1 cellular context compared by ENCODE assay signal in genomic region chr13:27257648-27258253, GRCh38.
A peak's percentile ranks its signal among the peaks of the same experiment; 100 is the strongest.
TF ChIP-seq lines count a peak whose summit lies in the region.

No MANE protein-coding gene starts in this region.

TF ChIP-seq in WTC11, 78 proteins besides CTCF, POLR2A, EP300 and RAD21 (continued from another document and continues in another):
- TF ChIP-seq PREB (CRISPR knock-in tag; IDR thresholded peaks at IDR 0.05; ENCODE audit: borderline replicate concordance) = no peak
- no peak for TF ChIP-seq ATF6 (CRISPR knock-in tag; IDR thresholded peaks at IDR 0.05)
- no peak for TF ChIP-seq SP1 (CRISPR knock-in tag; conservative IDR thresholded peaks at IDR 0.05)
- TF ChIP-seq HMGXB4 (CRISPR knock-in tag; IDR thresholded peaks at IDR 0.05) = no peak
- TF ChIP-seq NR2C2 (CRISPR knock-in tag; IDR thresholded peaks at IDR 0.05) = no peak
- TF ChIP-seq E2F5 (CRISPR knock-in tag; IDR thresholded peaks at IDR 0.05) = no peak
- TF ChIP-seq ZNF219 (CRISPR knock-in tag; IDR thresholded peaks at IDR 0.05; ENCODE audit: borderline replicate concordance) = no peak
- peak; percentile 77 for TF ChIP-seq ERG (CRISPR knock-in tag; IDR thresholded peaks at IDR 0.05)
- no peak for TF ChIP-seq STAT6 (CRISPR knock-in tag; conservative IDR thresholded peaks at IDR 0.05; ENCODE audit: low read depth)
- no peak for TF ChIP-seq ARID4B (CRISPR knock-in tag; IDR thresholded peaks at IDR 0.05; ENCODE audit: borderline replicate concordance)
- no peak for TF ChIP-seq ATF1 (CRISPR knock-in tag; IDR thresholded peaks at IDR 0.05)
- TF ChIP-seq ETV6 (CRISPR knock-in tag; IDR thresholded peaks at IDR 0.05) = no peak
- no peak for TF ChIP-seq TEAD4 (CRISPR knock-in tag; IDR thresholded peaks at IDR 0.05)
- TF ChIP-seq PRDM15 (CRISPR knock-in tag; IDR thresholded peaks at IDR 0.05) = no peak
- no peak for TF ChIP-seq HMGA2 (CRISPR knock-in tag; IDR thresholded peaks at IDR 0.05)
- 0 out of 2 replicates have a peak, but pooled peaks have one; percentile 16 for TF ChIP-seq ZMAT4 (CRISPR knock-in tag; IDR thresholded peaks at IDR 0.05)
- peak; percentile 92 for TF ChIP-seq PRRX2 (CRISPR knock-in tag; IDR thresholded peaks at IDR 0.05)
- TF ChIP-seq NFATC4 (CRISPR knock-in tag; IDR thresholded peaks at IDR 0.05) = peak; percentile 75
- no peak for TF ChIP-seq ZNF396 (CRISPR knock-in tag; IDR thresholded peaks at IDR 0.05; ENCODE audit: borderline replicate concordance)
- no peak for TF ChIP-seq NFYB (CRISPR knock-in tag; conservative IDR thresholded peaks at IDR 0.05; ENCODE audit: low read depth)
- TF ChIP-seq ATF3 (CRISPR knock-in tag; conservative IDR thresholded peaks at IDR 0.05) = no peak
- no peak; the same call in 1 of the 2 replicates for TF ChIP-seq ZNF425 (CRISPR knock-in tag; conservative IDR thresholded peaks at IDR 0.05)
- peak; percentile 78 for TF ChIP-seq EMX1 (CRISPR knock-in tag; IDR thresholded peaks at IDR 0.05)
- no peak for TF ChIP-seq CREM (CRISPR knock-in tag; IDR thresholded peaks at IDR 0.05)
- no peak for TF ChIP-seq ZNF121 (CRISPR knock-in tag; IDR thresholded peaks at IDR 0.05)
- no peak for TF ChIP-seq KAT7 (CRISPR knock-in tag; IDR thresholded peaks at IDR 0.05; ENCODE audit: borderline replicate concordance)
- TF ChIP-seq OVOL2 (CRISPR knock-in tag; IDR thresholded peaks at IDR 0.05; ENCODE audit: borderline replicate concordance) = no peak
- TF ChIP-seq SMAD3 (CRISPR knock-in tag; IDR thresholded peaks at IDR 0.05; ENCODE audit: borderline replicate concordance) = no peak
- TF ChIP-seq JAZF1 (CRISPR knock-in tag; IDR thresholded peaks at IDR 0.05) = no peak
- peak; percentile 75 for TF ChIP-seq ZNF671 (CRISPR knock-in tag; IDR thresholded peaks at IDR 0.05)
- no peak for TF ChIP-seq GABPB1 (CRISPR knock-in tag; IDR thresholded peaks at IDR 0.05)
- TF ChIP-seq ELF4 (CRISPR knock-in tag; IDR thresholded peaks at IDR 0.05; ENCODE audit: low read depth) = no peak
- peak; percentile 63; the same call in 1 of the 2 replicates for TF ChIP-seq ZNF416 (CRISPR knock-in tag; IDR thresholded peaks at IDR 0.05)
- TF ChIP-seq TP53 (CRISPR knock-in tag; IDR thresholded peaks at IDR 0.05) = no peak
- TF ChIP-seq USF2 (CRISPR knock-in tag; IDR thresholded peaks at IDR 0.05) = no peak
- TF ChIP-seq ZNF138 (CRISPR knock-in tag; conservative IDR thresholded peaks at IDR 0.05) = no peak
